19 cellular contexts compared by ENCODE assay signal in the genomic region with DNA sequence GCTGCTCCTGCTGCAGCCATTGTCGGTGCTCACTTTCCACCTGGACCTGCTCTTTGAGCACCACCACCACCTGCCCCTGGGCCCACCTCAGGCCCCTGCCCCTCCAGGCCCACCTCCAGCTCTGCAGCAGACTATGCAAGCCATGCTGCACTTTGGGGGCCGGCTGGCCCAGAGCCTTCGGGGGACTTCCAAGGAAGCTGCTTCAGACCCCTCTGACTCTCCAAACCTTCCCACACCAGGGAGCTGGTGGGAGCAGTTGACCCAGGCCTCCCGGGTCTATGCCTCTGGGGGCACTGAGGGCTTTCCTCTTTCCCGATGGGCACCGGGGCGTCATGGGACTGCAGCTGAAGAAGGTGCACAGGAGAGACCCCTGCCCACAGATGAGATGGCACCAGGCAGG. TPM values are rescaled to one million over a fixed set of nuclear protein-coding genes. Genes with fewer than 3 reads are reported as not detected.
DNase-seq lines count a peak whose midpoint lies in the region; ATAC-seq, FAIRE-seq and TF ChIP-seq lines count a peak whose summit lies in the region.
"Had no signal": no experiment of that assay in that cellular context is flagged by ENCODE, and none has a peak within 500 bp of the region (broad histone marks: within the 10 kb centered on the region; RNA-seq: fewer than 3 reads in every experiment).

No MANE protein-coding gene starts in this region.

- no TSS peak for BruUV-seq in HepG2 (replicated peaks; lab: Mats Ljungman, UMichigan)

- ATAC-seq in HepG2 (no peak), right lobe of liver (no peak), GM18511 (IDR thresholded peaks at IDR 0.05; ENCODE audit: unreplicated experiment) (no peak)
- no peak for ATAC-seq in central memory CD8-positive, alpha-beta T cell (replicated peaks; ENCODE audit: extremely low read depth, poor library complexity, severe bottlenecking)
- ATAC-seq: activated CD4-positive, alpha-beta T cell treated with anti-CD3 and anti-CD28 coated beads for 36 hours; left ventricle myocardium superior; sciatic nerve had no signal

- no peak for TF ChIP-seq CTCF in HepG2 (CRISPR knock-in tag; IDR thresholded peaks at IDR 0.05)
- TF ChIP-seq CTCF in right lobe of liver (IDR thresholded peaks at IDR 0.05), result no peak

- no peak overlapping the region for H3K9ac ChIP-seq in HepG2 (ENCODE audit: insufficient read depth, low read depth, low read length)

- CTCF ChIA-PET in HepG2 (lab: Yijun Ruan, JAX; ENCODE audit: low intra/inter-chr PET ratio, low total read pairs), result no interaction called here

- in situ Hi-C loops in HepG2 (cut with HindIII; ENCODE audit: extremely low pct_ligation_motif_present, low pct_unique_long_range_greater_than_20kb), result no loop called here

- peaks cover 6% of the 10 kb centered on the region for H3K4me1 Mint-ChIP-seq in central memory CD8-positive, alpha-beta T cell

- TF ChIP-seq RAD21 in HepG2 (CRISPR knock-in tag; IDR thresholded peaks at IDR 0.05), result no peak

- H3K27me3 ChIP-seq in HepG2 (ENCODE audit: control insufficient read depth in 1 of 2, insufficient read depth in 2 of 2, low read length in 2 of 2) (no peaks in the 10 kb centered on the region; a peak in 1 of 5 replicates), right lobe of liver (no peaks in the 10 kb centered on the region)
- H3K27me3 ChIP-seq: ascending aorta, transverse colon had no signal

- H3K4me1 ChIP-seq in HepG2 (ENCODE audit: insufficient read depth, low read length), result peaks cover 34% of the 10 kb centered on the region
- peaks cover 0 to 14% (median 1%) of the 10 kb centered on the region in 4 donors for H3K4me1 ChIP-seq in right lobe of liver

- peaks cover 2 to 32% of the 10 kb centered on the region in 2 experiments; a peak in 4 of 5 replicates for H3K36me3 ChIP-seq in HepG2 (replicated peaks in 1 of 2; ENCODE audit: control insufficient read depth in 1 of 2, insufficient read depth in 2 of 2, low read length in 2 of 2)
- H3K36me3 ChIP-seq in right lobe of liver, result peaks cover 0 to 14% (median 3%) of the 10 kb centered on the region in 4 donors

- no peaks in the 10 kb centered on the region for H3K9me3 ChIP-seq in HepG2 (ENCODE audit: low read length)
- H3K9me3 ChIP-seq in right lobe of liver, result no peaks in the 10 kb centered on the region
- H3K9me3 ChIP-seq: ascending aorta, transverse colon had no signal

- peak overlapping the region; percentile 54 for H3K27ac Mint-ChIP-seq in central memory CD8-positive, alpha-beta T cell (ENCODE audit: low read depth)
- H3K27ac Mint-ChIP-seq: activated CD4-positive, alpha-beta T cell treated with anti-CD3 and anti-CD28 coated beads for 36 hours; stimulated activated naive CD8-positive, alpha-beta T cell treated with anti-CD3 and anti-CD28 coated beads, Interleukin-15, Interleukin-2, amounts not matched to agents 100 ng/mL and 50 ng/mL, for 24 hours had no signal

- DNase-seq in HepG2 (ENCODE audit: low spot score), result no peak
- no peak for DNase-seq in right lobe of liver
- no peak for DNase-seq in central memory CD8-positive, alpha-beta T cell (ENCODE audit: low spot score in 2 of 2)
- no peak for DNase-seq in urothelium cell line (ENCODE audit: low spot score)
- DNase-seq in cerebellum (ENCODE audit: low spot score), result no peak
- DNase-seq: activated CD8-positive, alpha-beta memory T cell treated with anti-CD3 and anti-CD28 coated beads, Interleukin-2, amount 50 U/mL, for 4 hours; HCEC 1CT; KBM-7; left ventricle myocardium superior; NCI-H1930; NCI-H446 treated with DMSO at 0.1 percent for 48 hours; RPMI8226; transverse colon had no signal

- H3K36me3 Mint-ChIP-seq in central memory CD8-positive, alpha-beta T cell (ENCODE audit: insufficient read depth), result peaks cover 18% of the 10 kb centered on the region

- WGBS in HepG2 (ENCODE audit: low lambda C conversion rate), result 95% methylated on average over 3 of the region's 7 CpGs
- 90% methylated on average over 2 of the region's 7 CpGs for WGBS in right lobe of liver (ENCODE audit: insufficient coverage, low coverage, low lambda C conversion rate, missing lambda C conversion rate)

- H3K27ac ChIP-seq in HepG2 (ENCODE audit: extremely low read length, insufficient read depth, low read length) (no peak overlapping the region), right lobe of liver (no peak overlapping the region)
- H3K27ac ChIP-seq: ascending aorta, transverse colon had no signal

- intact Hi-C loops in HepG2 (cut with micrococcal nuclease; ENCODE audit: unreplicated experiment), result no loop called here
- intact Hi-C loops in right lobe of liver (cut with DNase I), result loop anchor here in 1 of 2 donors (5.0 kb wide), 1 partner anchor 74 kb away; no protein-coding TSS in a partner anchor

- no peak for FAIRE-seq in HepG2 (lab: Jason Lieb, UNC)
- no peak for FAIRE-seq in urothelium cell line (lab: Jason Lieb, UNC)

- H3K4me2 ChIP-seq in HepG2 (ENCODE audit: low read depth, low read length), result no peak overlapping the region; the same call in 1 of the 2 replicates

- H4K20me1 ChIP-seq in HepG2 (ENCODE audit: insufficient read depth, low read length), result no peaks in the 10 kb centered on the region; the same call in 1 of the 2 replicates

- POLR2A ChIA-PET in HepG2 (lab: Yijun Ruan, JAX), result no interaction called here

- TF ChIP-seq EP300 in HepG2 (IDR thresholded peaks at IDR 0.05; ENCODE audit: low read depth in 2 of 2, low read length in 2 of 2) (no peak), HepG2 (CRISPR knock-in tag; IDR thresholded peaks at IDR 0.05; ENCODE audit: borderline replicate concordance) (no peak)

- no peaks in the 10 kb centered on the region for H3K27me3 Mint-ChIP-seq in central memory CD8-positive, alpha-beta T cell
- H3K27me3 Mint-ChIP-seq: activated CD4-positive, alpha-beta T cell treated with anti-CD3 and anti-CD28 coated beads for 36 hours; stimulated activated naive CD8-positive, alpha-beta T cell treated with anti-CD3 and anti-CD28 coated beads, Interleukin-15, Interleukin-2, amounts not matched to agents 100 ng/mL and 50 ng/mL, for 24 hours had no signal

- H3K4me3 ChIP-seq in HepG2 (replicated peaks in 1 of 3; ENCODE audit: insufficient read depth in 1 of 3, low read depth in 2 of 3, low read length in 3 of 3), result no peak overlapping the region
- no peak overlapping the region for H3K4me3 ChIP-seq in right lobe of liver
- H3K4me3 ChIP-seq: ascending aorta, transverse colon had no signal

- H2AFZ ChIP-seq in HepG2 (ENCODE audit: low read length), result no peak overlapping the region

- TF ChIP-seq POLR2A in HepG2 (IDR thresholded peaks at IDR 0.05; ENCODE audit: insufficient read depth in 1 of 2, low read depth in 2 of 2, low read length in 2 of 2), result no peak
- TF ChIP-seq POLR2A in right lobe of liver (IDR thresholded peaks at IDR 0.05), result no peak

- H3K4me3 Mint-ChIP-seq in central memory CD8-positive, alpha-beta T cell, result peak overlapping the region; percentile 84

- H3K9me3 Mint-ChIP-seq in central memory CD8-positive, alpha-beta T cell, result no peaks in the 10 kb centered on the region
- H3K9me3 Mint-ChIP-seq: stimulated activated naive CD8-positive, alpha-beta T cell treated with anti-CD3 and anti-CD28 coated beads, Interleukin-15, Interleukin-2, amounts not matched to agents 100 ng/mL and 50 ng/mL, for 24 hours had no signal

- H3K79me2 ChIP-seq in HepG2 (ENCODE audit: insufficient read depth, low read length), result peaks cover 5% of the 10 kb centered on the region

RNA-seq across cellular contexts. Expression of gene RUSC1, which starts 6.0 kb away (rescaled TPM):
- total RNA-seq in HepG2 (2016; rRNA removed; fragmentation: Illumina TruSeq; extraction: Trizol) (15.9 and 18.7 TPM in 2 replicates), right lobe of liver (10 to 100 TPM in 1 of 6 experiments, 1 to 10 TPM in 5; 4.6 to 12.7 (median 7.6) TPM), cerebellum (32.0 TPM)
- total RNA-seq in HepG2 (2016; cell fraction: cytosol; rRNA removed; fragmentation: Illumina TruSeq; extraction: Trizol; ENCODE audit: low read depth), result 9.4 and 10.1 TPM in 2 replicates
- 14.8 and 19.6 TPM in 2 replicates for total RNA-seq in HepG2 (2016; cell fraction: insoluble cytoplasmic fraction; rRNA removed; fragmentation: Illumina TruSeq; extraction: Trizol)
- total RNA-seq in HepG2 (2016; cell fraction: membrane; rRNA removed; fragmentation: Illumina TruSeq; extraction: Trizol), result 19.4 and 21.9 TPM in 2 replicates
- 13.5 and 19.1 TPM in 2 replicates for total RNA-seq in HepG2 (2016; cell fraction: nucleus; rRNA removed; fragmentation: Illumina TruSeq; extraction: Trizol)
- 20.4 and 21.4 TPM in 2 replicates for polyA plus RNA-seq in HepG2 (2011; rRNA removed)
- 13.8 and 18.3 TPM in 2 replicates for polyA plus RNA-seq in HepG2 (2011; cell fraction: cytosol; rRNA removed)
- polyA plus RNA-seq in HepG2 (2011; cell fraction: nucleus; rRNA removed), result 72.9 and 80.6 TPM in 2 replicates
- polyA plus RNA-seq in HepG2 (2012), result 9.4 and 13.3 TPM in 2 replicates
- 14.0 and 17.7 TPM in 2 replicates for polyA plus RNA-seq in HepG2 (2016; cell fraction: cytosol; fragmentation: Illumina TruSeq; extraction: Trizol; ENCODE audit: low read depth)
- polyA plus RNA-seq in HepG2 (2016; cell fraction: insoluble cytoplasmic fraction; fragmentation: Illumina TruSeq; extraction: Trizol; ENCODE audit: low read depth), result 21.9 and 27.7 TPM in 2 replicates
- polyA plus RNA-seq in HepG2 (2016; cell fraction: membrane; fragmentation: Illumina TruSeq; extraction: Trizol; ENCODE audit: low read depth), result 22.4 and 26.1 TPM in 2 replicates
- 48.2 and 50.9 TPM in 2 replicates for polyA plus RNA-seq in HepG2 (2016; cell fraction: nucleus; fragmentation: Illumina TruSeq; extraction: Trizol; ENCODE audit: insufficient read depth, low read depth)
- 29.1 and 81.2 TPM in 2 replicates for polyA minus RNA-seq in HepG2 (2011; rRNA and poly(A)+ RNA removed; ENCODE audit: low replicate concordance)
- polyA minus RNA-seq in HepG2 (2011; cell fraction: cytosol; rRNA and poly(A)+ RNA removed), result 8.8 and 9.9 TPM in 2 replicates
- polyA minus RNA-seq in HepG2 (2011; cell fraction: nucleus; rRNA and poly(A)+ RNA removed), result 12.6 and 12.8 TPM in 2 replicates

RNA-seq across cellular contexts. Expression of gene FDPS, which starts 18.0 kb away (rescaled TPM):
- 519 and 610 TPM in 2 replicates for total RNA-seq in HepG2 (2016; rRNA removed; fragmentation: Illumina TruSeq; extraction: Trizol)
- 109 and 111 TPM in 2 replicates for total RNA-seq in HepG2 (2016; cell fraction: cytosol; rRNA removed; fragmentation: Illumina TruSeq; extraction: Trizol; ENCODE audit: low read depth)
- total RNA-seq in HepG2 (2016; cell fraction: insoluble cytoplasmic fraction; rRNA removed; fragmentation: Illumina TruSeq; extraction: Trizol), result 529 and 601 TPM in 2 replicates
- 138 and 151 TPM in 2 replicates for total RNA-seq in HepG2 (2016; cell fraction: membrane; rRNA removed; fragmentation: Illumina TruSeq; extraction: Trizol)
- 274 and 312 TPM in 2 replicates for total RNA-seq in HepG2 (2016; cell fraction: nucleus; rRNA removed; fragmentation: Illumina TruSeq; extraction: Trizol)
- 264 and 345 TPM in 2 replicates for polyA plus RNA-seq in HepG2 (2011; rRNA removed)
- 233 and 344 TPM in 2 replicates for polyA plus RNA-seq in HepG2 (2011; cell fraction: cytosol; rRNA removed)
- 252 and 375 TPM in 2 replicates for polyA plus RNA-seq in HepG2 (2011; cell fraction: nucleus; rRNA removed)
- 341 and 401 TPM in 2 replicates for polyA plus RNA-seq in HepG2 (2012)
- polyA plus RNA-seq in HepG2 (2016; cell fraction: cytosol; fragmentation: Illumina TruSeq; extraction: Trizol; ENCODE audit: low read depth), result 82.5 and 94.9 TPM in 2 replicates
- 516 and 544 TPM in 2 replicates for polyA plus RNA-seq in HepG2 (2016; cell fraction: insoluble cytoplasmic fraction; fragmentation: Illumina TruSeq; extraction: Trizol; ENCODE audit: low read depth)
- 100 and 109 TPM in 2 replicates for polyA plus RNA-seq in HepG2 (2016; cell fraction: membrane; fragmentation: Illumina TruSeq; extraction: Trizol; ENCODE audit: low read depth)
- polyA plus RNA-seq in HepG2 (2016; cell fraction: nucleus; fragmentation: Illumina TruSeq; extraction: Trizol; ENCODE audit: insufficient read depth, low read depth), result 566 and 576 TPM in 2 replicates
- 110 and 303 TPM in 2 replicates for polyA minus RNA-seq in HepG2 (2011; rRNA and poly(A)+ RNA removed; ENCODE audit: low replicate concordance)
- polyA minus RNA-seq in HepG2 (2011; cell fraction: cytosol; rRNA and poly(A)+ RNA removed), result 94.6 and 134 TPM in 2 replicates
- polyA minus RNA-seq in HepG2 (2011; cell fraction: nucleus; rRNA and poly(A)+ RNA removed), result 70.3 and 113 TPM in 2 replicates
- total RNA-seq in right lobe of liver, result 100 to 1,000 TPM in 4 of 6 experiments, 10 to 100 TPM in 2; 51.1 to 236 (median 171) TPM
- total RNA-seq in cerebellum, result 65.8 TPM

RNA-seq across cellular contexts. Expression of gene PKLR, which starts 25.4 kb away (rescaled TPM):
- 10.3 and 13.6 TPM in 2 replicates for total RNA-seq in HepG2 (2016; rRNA removed; fragmentation: Illumina TruSeq; extraction: Trizol)
- 0.51 and 0.79 TPM in 2 replicates for total RNA-seq in HepG2 (2016; cell fraction: cytosol; rRNA removed; fragmentation: Illumina TruSeq; extraction: Trizol; ENCODE audit: low read depth)
- 10.0 and 10.3 TPM in 2 replicates for total RNA-seq in HepG2 (2016; cell fraction: insoluble cytoplasmic fraction; rRNA removed; fragmentation: Illumina TruSeq; extraction: Trizol)
- 2.4 and 2.7 TPM in 2 replicates for total RNA-seq in HepG2 (2016; cell fraction: membrane; rRNA removed; fragmentation: Illumina TruSeq; extraction: Trizol)
- 5.1 and 8.0 TPM in 2 replicates for total RNA-seq in HepG2 (2016; cell fraction: nucleus; rRNA removed; fragmentation: Illumina TruSeq; extraction: Trizol)
- 29.3 and 43.2 TPM in 2 replicates for polyA plus RNA-seq in HepG2 (2011; rRNA removed)
- 26.7 and 30.1 TPM in 2 replicates for polyA plus RNA-seq in HepG2 (2011; cell fraction: cytosol; rRNA removed)
- 35.4 and 48.8 TPM in 2 replicates for polyA plus RNA-seq in HepG2 (2011; cell fraction: nucleus; rRNA removed)
- 29.8 and 32.5 TPM in 2 replicates for polyA plus RNA-seq in HepG2 (2012)
- polyA plus RNA-seq in HepG2 (2016; cell fraction: cytosol; fragmentation: Illumina TruSeq; extraction: Trizol; ENCODE audit: low read depth), result 0.97 and 1.0 TPM in 2 replicates
- polyA plus RNA-seq in HepG2 (2016; cell fraction: insoluble cytoplasmic fraction; fragmentation: Illumina TruSeq; extraction: Trizol; ENCODE audit: low read depth), result 13.3 and 16.3 TPM in 2 replicates
- 2.9 and 3.0 TPM in 2 replicates for polyA plus RNA-seq in HepG2 (2016; cell fraction: membrane; fragmentation: Illumina TruSeq; extraction: Trizol; ENCODE audit: low read depth)
- polyA plus RNA-seq in HepG2 (2016; cell fraction: nucleus; fragmentation: Illumina TruSeq; extraction: Trizol; ENCODE audit: insufficient read depth, low read depth), result 10.7 and 11.1 TPM in 2 replicates
- 0.16 and 52.2 TPM in 2 replicates for polyA minus RNA-seq in HepG2 (2011; rRNA and poly(A)+ RNA removed; ENCODE audit: low replicate concordance)
- polyA minus RNA-seq in HepG2 (2011; cell fraction: cytosol; rRNA and poly(A)+ RNA removed), result 14.6 and 19.0 TPM in 2 replicates
- polyA minus RNA-seq in HepG2 (2011; cell fraction: nucleus; rRNA and poly(A)+ RNA removed), result 9.5 and 15.8 TPM in 2 replicates
- 10 to 100 TPM; 27.0 to 95.3 (median 36.1) TPM for total RNA-seq in right lobe of liver
- total RNA-seq in cerebellum, result not detected
- total RNA-seq: activated CD4-positive, alpha-beta T cell treated with anti-CD3 and anti-CD28 coated beads for 36 hours; ascending aorta; left ventricle myocardium superior; osteoblast; sciatic nerve had no signal

RNA-seq across cellular contexts. Expression of gene HCN3, which starts 49.4 kb away (rescaled TPM):
- total RNA-seq in HepG2 (2016; rRNA removed; fragmentation: Illumina TruSeq; extraction: Trizol) (1.3 and 2.4 TPM in 2 replicates), right lobe of liver (1 to 10 TPM in 4 of 6 experiments, under 1 TPM in 2; 0.56 to 1.6 (median 1.2) TPM), cerebellum (12.9 TPM)
- total RNA-seq in HepG2 (2016; cell fraction: cytosol; rRNA removed; fragmentation: Illumina TruSeq; extraction: Trizol; ENCODE audit: low read depth), result 0.44 and 0.51 TPM in 2 replicates
- total RNA-seq in HepG2 (2016; cell fraction: insoluble cytoplasmic fraction; rRNA removed; fragmentation: Illumina TruSeq; extraction: Trizol), result 0.77 and 3.4 TPM in 2 replicates
- 0.74 and 0.96 TPM in 2 replicates for total RNA-seq in HepG2 (2016; cell fraction: membrane; rRNA removed; fragmentation: Illumina TruSeq; extraction: Trizol)
- 5.8 and 5.9 TPM in 2 replicates for total RNA-seq in HepG2 (2016; cell fraction: nucleus; rRNA removed; fragmentation: Illumina TruSeq; extraction: Trizol)
- polyA plus RNA-seq in HepG2 (2011; rRNA removed), result 10.2 and 15.0 TPM in 2 replicates
- 3.4 and 4.0 TPM in 2 replicates for polyA plus RNA-seq in HepG2 (2011; cell fraction: cytosol; rRNA removed)
- polyA plus RNA-seq in HepG2 (2011; cell fraction: nucleus; rRNA removed), result 55.6 and 56.4 TPM in 2 replicates
- polyA plus RNA-seq in HepG2 (2012), result 6.1 and 7.0 TPM in 2 replicates
- 0.40 TPM in 2 replicates for polyA plus RNA-seq in HepG2 (2016; cell fraction: cytosol; fragmentation: Illumina TruSeq; extraction: Trizol; ENCODE audit: low read depth)
- polyA plus RNA-seq in HepG2 (2016; cell fraction: insoluble cytoplasmic fraction; fragmentation: Illumina TruSeq; extraction: Trizol; ENCODE audit: low read depth), result 1.1 and 1.3 TPM in 2 replicates
- 0.72 and 0.85 TPM in 2 replicates for polyA plus RNA-seq in HepG2 (2016; cell fraction: membrane; fragmentation: Illumina TruSeq; extraction: Trizol; ENCODE audit: low read depth)
- 18.6 and 19.5 TPM in 2 replicates for polyA plus RNA-seq in HepG2 (2016; cell fraction: nucleus; fragmentation: Illumina TruSeq; extraction: Trizol; ENCODE audit: insufficient read depth, low read depth)
- 17.8 and 35.4 TPM in 2 replicates for polyA minus RNA-seq in HepG2 (2011; rRNA and poly(A)+ RNA removed; ENCODE audit: low replicate concordance)
- 1.4 and 3.0 TPM in 2 replicates for polyA minus RNA-seq in HepG2 (2011; cell fraction: cytosol; rRNA and poly(A)+ RNA removed)
- polyA minus RNA-seq in HepG2 (2011; cell fraction: nucleus; rRNA and poly(A)+ RNA removed), result 8.8 and 11.3 TPM in 2 replicates

RNA-seq across cellular contexts. Expression of gene CLK2, which starts 53.4 kb away (rescaled TPM):
- 10.1 and 20.1 TPM in 2 replicates for total RNA-seq in HepG2 (2016; rRNA removed; fragmentation: Illumina TruSeq; extraction: Trizol)
- 8.5 and 11.8 TPM in 2 replicates for total RNA-seq in HepG2 (2016; cell fraction: cytosol; rRNA removed; fragmentation: Illumina TruSeq; extraction: Trizol; ENCODE audit: low read depth)
- total RNA-seq in HepG2 (2016; cell fraction: insoluble cytoplasmic fraction; rRNA removed; fragmentation: Illumina TruSeq; extraction: Trizol), result 10.6 and 19.2 TPM in 2 replicates
- total RNA-seq in HepG2 (2016; cell fraction: membrane; rRNA removed; fragmentation: Illumina TruSeq; extraction: Trizol), result 9.3 and 12.0 TPM in 2 replicates
- total RNA-seq in HepG2 (2016; cell fraction: nucleus; rRNA removed; fragmentation: Illumina TruSeq; extraction: Trizol), result 23.9 and 32.6 TPM in 2 replicates
- 73.5 and 74.0 TPM in 2 replicates for polyA plus RNA-seq in HepG2 (2011; rRNA removed)
- 23.9 and 24.4 TPM in 2 replicates for polyA plus RNA-seq in HepG2 (2011; cell fraction: cytosol; rRNA removed)
- 317 and 392 TPM in 2 replicates for polyA plus RNA-seq in HepG2 (2011; cell fraction: nucleus; rRNA removed)
- 31.3 and 32.7 TPM in 2 replicates for polyA plus RNA-seq in HepG2 (2012)
- 3.0 and 3.3 TPM in 2 replicates for polyA plus RNA-seq in HepG2 (2016; cell fraction: cytosol; fragmentation: Illumina TruSeq; extraction: Trizol; ENCODE audit: low read depth)
- 15.8 and 17.9 TPM in 2 replicates for polyA plus RNA-seq in HepG2 (2016; cell fraction: insoluble cytoplasmic fraction; fragmentation: Illumina TruSeq; extraction: Trizol; ENCODE audit: low read depth)
- 7.6 TPM in 2 replicates for polyA plus RNA-seq in HepG2 (2016; cell fraction: membrane; fragmentation: Illumina TruSeq; extraction: Trizol; ENCODE audit: low read depth)
- polyA plus RNA-seq in HepG2 (2016; cell fraction: nucleus; fragmentation: Illumina TruSeq; extraction: Trizol; ENCODE audit: insufficient read depth, low read depth), result 110 and 120 TPM in 2 replicates
- 47.2 and 97.7 TPM in 2 replicates for polyA minus RNA-seq in HepG2 (2011; rRNA and poly(A)+ RNA removed; ENCODE audit: low replicate concordance)
- 12.4 and 13.9 TPM in 2 replicates for polyA minus RNA-seq in HepG2 (2011; cell fraction: cytosol; rRNA and poly(A)+ RNA removed)
- 94.1 and 94.6 TPM in 2 replicates for polyA minus RNA-seq in HepG2 (2011; cell fraction: nucleus; rRNA and poly(A)+ RNA removed)
- 10 to 100 TPM; 10.4 to 29.2 (median 20.2) TPM for total RNA-seq in right lobe of liver
- 33.5 TPM for total RNA-seq in cerebellum
